Comparison of ENCODE assay signal across 8 cellular contexts in genomic region chr13:49246850-49247721, GRCh38. TPM values are rescaled to one million over a fixed set of nuclear protein-coding genes. Genes with fewer than 3 reads are reported as not detected.
A peak's percentile ranks its signal among the peaks of the same experiment; 100 is the strongest.
DNase-seq lines count a peak whose midpoint lies in the region; ATAC-seq, FAIRE-seq and TF ChIP-seq lines count a peak whose summit lies in the region.

No MANE protein-coding gene starts in this region.

- no peaks in the 10 kb centered on the region for H3K9me3 ChIP-seq in astrocyte (ENCODE audit: insufficient read depth, low read depth, low read length)
- H3K9me3 ChIP-seq in testis = no peaks in the 10 kb centered on the region

- H3K4me1 ChIP-seq in astrocyte (ENCODE audit: insufficient read depth, low read length) = peaks cover 3% of the 10 kb centered on the region
- peaks cover 3% of the 10 kb centered on the region for H3K4me1 ChIP-seq in testis

- peaks cover 2% of the 10 kb centered on the region for H3K79me2 ChIP-seq in astrocyte (ENCODE audit: insufficient read depth, low read length)

- H3K27me3 ChIP-seq in astrocyte (ENCODE audit: insufficient read depth, low read length) (no peaks in the 10 kb centered on the region), testis (no peaks in the 10 kb centered on the region)

- 16% methylated on average over 6 of the region's 6 CpGs for WGBS in testis, 2 donors

- no peaks in the 10 kb centered on the region for H3K36me3 Mint-ChIP-seq in astrocyte (ENCODE audit: low read depth, unreplicated experiment)

- TF ChIP-seq POLR2A in testis (IDR thresholded peaks at IDR 0.05) = no peak

- H3K27me3 Mint-ChIP-seq in astrocyte (ENCODE audit: low read depth, unreplicated experiment) = no peaks in the 10 kb centered on the region

- H3K4me2 ChIP-seq in astrocyte (ENCODE audit: low read length) = peak overlapping the region; percentile 96

- DNase-seq in astrocyte (ENCODE audit: low read depth) (no peak), kidney glomerular epithelial cell (lab: John Stamatoyannopoulos, UW) (peak; percentile 53), testis (no peak), NCI-H2171 (lab: John Stamatoyannopoulos, UW) (no peak)
- no peak for DNase-seq in activated CD8-positive, alpha-beta memory T cell treated with anti-CD3 and anti-CD28 coated beads, Interleukin-2, amount 50 U/mL, for 48 hours

- peak; percentile 36 for ATAC-seq in GM19328 (IDR thresholded peaks at IDR 0.05; ENCODE audit: unreplicated experiment)
- ATAC-seq in HG03432 (IDR thresholded peaks at IDR 0.05; ENCODE audit: unreplicated experiment) = peak; percentile 40

- peak overlapping the region; percentile 94 for H3K9ac ChIP-seq in astrocyte (ENCODE audit: low read length)

- H3K36me3 ChIP-seq in astrocyte (ENCODE audit: insufficient read depth, low read length) (no peaks in the 10 kb centered on the region), testis (ENCODE audit: low read depth, missing control alignments) (no peaks in the 10 kb centered on the region)

- no peak for TF ChIP-seq CTCF in 22Rv1 (IDR thresholded peaks at IDR 0.05)
- TF ChIP-seq CTCF in astrocyte (IDR thresholded peaks at IDR 0.05; ENCODE audit: insufficient read depth, low read depth, low read length) = no peak
- no peak for TF ChIP-seq CTCF in testis (IDR thresholded peaks at IDR 0.05)

- peak overlapping the region; percentile 96 for H2AFZ ChIP-seq in astrocyte (ENCODE audit: low read depth, low read length)

- no peaks in the 10 kb centered on the region for H4K20me1 ChIP-seq in astrocyte (ENCODE audit: insufficient read depth, low read length)

- H3K27ac Mint-ChIP-seq in astrocyte (ENCODE audit: unreplicated experiment) = peak overlapping the region; percentile 93

- intact Hi-C loops in testis (cut with DNase I; ENCODE audit: low total_unique reads) = no loop called here

- no peak for FAIRE-seq in astrocyte (lab: Jason Lieb, UNC)

- peaks cover 3% of the 10 kb centered on the region for H3K9me3 Mint-ChIP-seq in astrocyte (ENCODE audit: unreplicated experiment)

- peak overlapping the region; percentile 99 for H3K4me3 Mint-ChIP-seq in astrocyte (ENCODE audit: unreplicated experiment)

- H3K4me1 Mint-ChIP-seq in astrocyte (ENCODE audit: low read depth, unreplicated experiment) = peaks cover 11% of the 10 kb centered on the region

- H3K4me3 ChIP-seq in astrocyte (ENCODE audit: insufficient read depth, low read depth, low read length) = peak overlapping the region; percentile 90
- peak overlapping the region; percentile 72 to 96 for H3K4me3 ChIP-seq in testis

- H3K27ac ChIP-seq in 22Rv1 (peak overlapping the region; percentile 70), astrocyte (ENCODE audit: low read depth, low read length) (peak overlapping the region; percentile 79), testis (peak overlapping the region; percentile 82 to 93)

RNA-seq across cellular contexts. Expression of gene CDADC1, which starts 0.6 kb away (rescaled TPM):
- total RNA-seq in astrocyte (7.0 and 7.2 TPM in 2 replicates), testis (10 to 100 TPM; 18.5 to 33.2 TPM)
- polyA plus RNA-seq in testis (ENCODE audit: insufficient read depth, low read depth, low replicate concordance) = 32.5 TPM

RNA-seq across cellular contexts. Expression of gene MLNR, which starts 26.9 kb away (rescaled TPM):
- total RNA-seq in astrocyte = not detected in 2 replicates
- total RNA-seq in testis = 1 to 10 TPM in 1 of 2 donors, not detected in 1; 2.0 TPM
- not detected for polyA plus RNA-seq in testis (ENCODE audit: insufficient read depth, low read depth, low replicate concordance)
